Comparison of ENCODE assay signal across 2 cellular contexts in the genomic region with DNA sequence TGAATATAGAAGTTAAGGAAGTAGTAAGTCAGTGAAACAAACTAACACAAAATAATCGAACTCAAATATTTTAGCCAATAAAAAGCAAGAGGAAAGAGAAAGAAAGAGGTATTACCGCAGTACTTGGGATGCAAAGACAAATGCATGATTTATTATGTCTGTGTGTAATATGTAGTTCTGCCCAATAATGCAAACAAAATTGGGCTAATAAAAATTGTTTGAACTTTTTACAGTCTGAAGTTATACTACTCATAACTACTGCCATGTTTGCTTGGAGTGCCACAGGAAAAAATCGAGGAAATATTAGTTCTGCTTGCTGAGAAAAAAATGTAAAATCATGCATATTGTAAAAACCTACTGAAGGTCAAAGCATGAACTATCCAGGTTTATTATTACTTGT.
TF ChIP-seq lines count a peak whose summit lies in the region.

No MANE protein-coding gene starts in this region.

TF ChIP-seq in SK-N-SH, 30 proteins besides CTCF, POLR2A, EP300 and RAD21 (continued from another document):
- TF ChIP-seq, protein P1, sequence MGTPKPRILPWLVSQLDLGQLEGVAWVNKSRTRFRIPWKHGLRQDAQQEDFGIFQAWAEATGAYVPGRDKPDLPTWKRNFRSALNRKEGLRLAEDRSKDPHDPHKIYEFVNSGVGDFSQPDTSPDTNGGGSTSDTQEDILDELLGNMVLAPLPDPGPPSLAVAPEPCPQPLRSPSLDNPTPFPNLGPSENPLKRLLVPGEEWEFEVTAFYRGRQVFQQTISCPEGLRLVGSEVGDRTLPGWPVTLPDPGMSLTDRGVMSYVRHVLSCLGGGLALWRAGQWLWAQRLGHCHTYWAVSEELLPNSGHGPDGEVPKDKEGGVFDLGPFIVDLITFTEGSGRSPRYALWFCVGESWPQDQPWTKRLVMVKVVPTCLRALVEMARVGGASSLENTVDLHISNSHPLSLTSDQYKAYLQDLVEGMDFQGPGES (IDR thresholded peaks at IDR 0.05; ENCODE audit: low read depth, low read length) = no peak
- no peak for TF ChIP-seq RXRA (IDR thresholded peaks at IDR 0.05; ENCODE audit: borderline replicate concordance, low read depth)
- TF ChIP-seq, protein P2, sequence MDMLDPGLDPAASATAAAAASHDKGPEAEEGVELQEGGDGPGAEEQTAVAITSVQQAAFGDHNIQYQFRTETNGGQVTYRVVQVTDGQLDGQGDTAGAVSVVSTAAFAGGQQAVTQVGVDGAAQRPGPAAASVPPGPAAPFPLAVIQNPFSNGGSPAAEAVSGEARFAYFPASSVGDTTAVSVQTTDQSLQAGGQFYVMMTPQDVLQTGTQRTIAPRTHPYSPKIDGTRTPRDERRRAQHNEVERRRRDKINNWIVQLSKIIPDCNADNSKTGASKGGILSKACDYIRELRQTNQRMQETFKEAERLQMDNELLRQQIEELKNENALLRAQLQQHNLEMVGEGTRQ (IDR thresholded peaks at IDR 0.05; ENCODE audit: borderline replicate concordance, low read depth, low read length) = no peak
- no peak for TF ChIP-seq NFIC (IDR thresholded peaks at IDR 0.05; ENCODE audit: borderline replicate concordance)
- no peak for TF ChIP-seq CHD2 (IDR thresholded peaks at IDR 0.05; ENCODE audit: low read length, partially characterized antibody)
- TF ChIP-seq JUND (IDR thresholded peaks at IDR 0.05) = no peak
- TF ChIP-seq, protein P3, sequence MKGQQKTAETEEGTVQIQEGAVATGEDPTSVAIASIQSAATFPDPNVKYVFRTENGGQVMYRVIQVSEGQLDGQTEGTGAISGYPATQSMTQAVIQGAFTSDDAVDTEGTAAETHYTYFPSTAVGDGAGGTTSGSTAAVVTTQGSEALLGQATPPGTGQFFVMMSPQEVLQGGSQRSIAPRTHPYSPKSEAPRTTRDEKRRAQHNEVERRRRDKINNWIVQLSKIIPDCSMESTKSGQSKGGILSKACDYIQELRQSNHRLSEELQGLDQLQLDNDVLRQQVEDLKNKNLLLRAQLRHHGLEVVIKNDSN (IDR thresholded peaks at IDR 0.05; ENCODE audit: borderline replicate concordance, low read depth) = no peak
- no peak for TF ChIP-seq YY1 (IDR thresholded peaks at IDR 0.05; ENCODE audit: low read depth)
- no peak for TF ChIP-seq FOXJ3 (CRISPR knock-in tag; IDR thresholded peaks at IDR 0.05)
- no peak for TF ChIP-seq ELF1 (IDR thresholded peaks at IDR 0.05)
- no peak for TF ChIP-seq TEAD4 (IDR thresholded peaks at IDR 0.05; ENCODE audit: borderline replicate concordance, insufficient read depth)
- TF ChIP-seq NRF1 (IDR thresholded peaks at IDR 0.05; ENCODE audit: low read depth, low read length) = no peak

TF ChIP-seq in SK-N-SH treated with all-trans-retinoic acid at 6 μM for 48 hours, 23 proteins besides CTCF, POLR2A, EP300 and RAD21 (continued from another document):
- TF ChIP-seq, protein P4, sequence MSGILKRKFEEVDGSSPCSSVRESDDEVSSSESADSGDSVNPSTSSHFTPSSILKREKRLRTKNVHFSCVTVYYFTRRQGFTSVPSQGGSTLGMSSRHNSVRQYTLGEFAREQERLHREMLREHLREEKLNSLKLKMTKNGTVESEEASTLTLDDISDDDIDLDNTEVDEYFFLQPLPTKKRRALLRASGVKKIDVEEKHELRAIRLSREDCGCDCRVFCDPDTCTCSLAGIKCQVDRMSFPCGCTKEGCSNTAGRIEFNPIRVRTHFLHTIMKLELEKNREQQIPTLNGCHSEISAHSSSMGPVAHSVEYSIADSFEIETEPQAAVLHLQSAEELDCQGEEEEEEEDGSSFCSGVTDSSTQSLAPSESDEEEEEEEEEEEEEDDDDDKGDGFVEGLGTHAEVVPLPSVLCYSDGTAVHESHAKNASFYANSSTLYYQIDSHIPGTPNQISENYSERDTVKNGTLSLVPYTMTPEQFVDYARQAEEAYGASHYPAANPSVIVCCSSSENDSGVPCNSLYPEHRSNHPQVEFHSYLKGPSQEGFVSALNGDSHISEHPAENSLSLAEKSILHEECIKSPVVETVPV (CRISPR knock-in tag; IDR thresholded peaks at IDR 0.05) = no peak
- TF ChIP-seq ZC3H10 (CRISPR knock-in tag; IDR thresholded peaks at IDR 0.05) (no peak), ESRRG (CRISPR knock-in tag; IDR thresholded peaks at IDR 0.05) (no peak), TOX (CRISPR knock-in tag; IDR thresholded peaks at IDR 0.05; ENCODE audit: borderline replicate concordance) (no peak), ZNF565 (CRISPR knock-in tag; conservative IDR thresholded peaks at IDR 0.05; ENCODE audit: low read depth) (no peak), OSR1 (CRISPR knock-in tag; IDR thresholded peaks at IDR 0.05) (no peak), PPARA (CRISPR knock-in tag; IDR thresholded peaks at IDR 0.05; ENCODE audit: borderline replicate concordance) (no peak), GLIS3 (CRISPR knock-in tag; IDR thresholded peaks at IDR 0.05) (no peak)
- TF ChIP-seq, protein P5, sequence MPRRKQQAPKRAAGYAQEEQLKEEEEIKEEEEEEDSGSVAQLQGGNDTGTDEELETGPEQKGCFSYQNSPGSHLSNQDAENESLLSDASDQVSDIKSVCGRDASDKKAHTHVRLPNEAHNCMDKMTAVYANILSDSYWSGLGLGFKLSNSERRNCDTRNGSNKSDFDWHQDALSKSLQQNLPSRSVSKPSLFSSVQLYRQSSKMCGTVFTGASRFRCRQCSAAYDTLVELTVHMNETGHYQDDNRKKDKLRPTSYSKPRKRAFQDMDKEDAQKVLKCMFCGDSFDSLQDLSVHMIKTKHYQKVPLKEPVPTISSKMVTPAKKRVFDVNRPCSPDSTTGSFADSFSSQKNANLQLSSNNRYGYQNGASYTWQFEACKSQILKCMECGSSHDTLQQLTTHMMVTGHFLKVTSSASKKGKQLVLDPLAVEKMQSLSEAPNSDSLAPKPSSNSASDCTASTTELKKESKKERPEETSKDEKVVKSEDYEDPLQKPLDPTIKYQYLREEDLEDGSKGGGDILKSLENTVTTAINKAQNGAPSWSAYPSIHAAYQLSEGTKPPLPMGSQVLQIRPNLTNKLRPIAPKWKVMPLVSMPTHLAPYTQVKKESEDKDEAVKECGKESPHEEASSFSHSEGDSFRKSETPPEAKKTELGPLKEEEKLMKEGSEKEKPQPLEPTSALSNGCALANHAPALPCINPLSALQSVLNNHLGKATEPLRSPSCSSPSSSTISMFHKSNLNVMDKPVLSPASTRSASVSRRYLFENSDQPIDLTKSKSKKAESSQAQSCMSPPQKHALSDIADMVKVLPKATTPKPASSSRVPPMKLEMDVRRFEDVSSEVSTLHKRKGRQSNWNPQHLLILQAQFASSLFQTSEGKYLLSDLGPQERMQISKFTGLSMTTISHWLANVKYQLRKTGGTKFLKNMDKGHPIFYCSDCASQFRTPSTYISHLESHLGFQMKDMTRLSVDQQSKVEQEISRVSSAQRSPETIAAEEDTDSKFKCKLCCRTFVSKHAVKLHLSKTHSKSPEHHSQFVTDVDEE (CRISPR knock-in tag; IDR thresholded peaks at IDR 0.05) = no peak
- TF ChIP-seq, protein P6, sequence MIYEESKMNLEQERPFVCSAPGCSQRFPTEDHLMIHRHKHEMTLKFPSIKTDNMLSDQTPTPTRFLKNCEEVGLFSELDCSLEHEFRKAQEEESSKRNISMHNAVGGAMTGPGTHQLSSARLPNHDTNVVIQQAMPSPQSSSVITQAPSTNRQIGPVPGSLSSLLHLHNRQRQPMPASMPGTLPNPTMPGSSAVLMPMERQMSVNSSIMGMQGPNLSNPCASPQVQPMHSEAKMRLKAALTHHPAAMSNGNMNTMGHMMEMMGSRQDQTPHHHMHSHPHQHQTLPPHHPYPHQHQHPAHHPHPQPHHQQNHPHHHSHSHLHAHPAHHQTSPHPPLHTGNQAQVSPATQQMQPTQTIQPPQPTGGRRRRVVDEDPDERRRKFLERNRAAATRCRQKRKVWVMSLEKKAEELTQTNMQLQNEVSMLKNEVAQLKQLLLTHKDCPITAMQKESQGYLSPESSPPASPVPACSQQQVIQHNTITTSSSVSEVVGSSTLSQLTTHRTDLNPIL (CRISPR knock-in tag; IDR thresholded peaks at IDR 0.05; ENCODE audit: low read depth) = no peak
- TF ChIP-seq, protein P7, sequence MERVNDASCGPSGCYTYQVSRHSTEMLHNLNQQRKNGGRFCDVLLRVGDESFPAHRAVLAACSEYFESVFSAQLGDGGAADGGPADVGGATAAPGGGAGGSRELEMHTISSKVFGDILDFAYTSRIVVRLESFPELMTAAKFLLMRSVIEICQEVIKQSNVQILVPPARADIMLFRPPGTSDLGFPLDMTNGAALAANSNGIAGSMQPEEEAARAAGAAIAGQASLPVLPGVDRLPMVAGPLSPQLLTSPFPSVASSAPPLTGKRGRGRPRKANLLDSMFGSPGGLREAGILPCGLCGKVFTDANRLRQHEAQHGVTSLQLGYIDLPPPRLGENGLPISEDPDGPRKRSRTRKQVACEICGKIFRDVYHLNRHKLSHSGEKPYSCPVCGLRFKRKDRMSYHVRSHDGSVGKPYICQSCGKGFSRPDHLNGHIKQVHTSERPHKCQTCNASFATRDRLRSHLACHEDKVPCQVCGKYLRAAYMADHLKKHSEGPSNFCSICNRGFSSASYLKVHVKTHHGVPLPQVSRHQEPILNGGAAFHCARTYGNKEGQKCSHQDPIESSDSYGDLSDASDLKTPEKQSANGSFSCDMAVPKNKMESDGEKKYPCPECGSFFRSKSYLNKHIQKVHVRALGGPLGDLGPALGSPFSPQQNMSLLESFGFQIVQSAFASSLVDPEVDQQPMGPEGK (CRISPR knock-in tag; IDR thresholded peaks at IDR 0.05; ENCODE audit: borderline replicate concordance) = no peak
